ENCODE assay signal across 11 cellular contexts in the genomic region with DNA sequence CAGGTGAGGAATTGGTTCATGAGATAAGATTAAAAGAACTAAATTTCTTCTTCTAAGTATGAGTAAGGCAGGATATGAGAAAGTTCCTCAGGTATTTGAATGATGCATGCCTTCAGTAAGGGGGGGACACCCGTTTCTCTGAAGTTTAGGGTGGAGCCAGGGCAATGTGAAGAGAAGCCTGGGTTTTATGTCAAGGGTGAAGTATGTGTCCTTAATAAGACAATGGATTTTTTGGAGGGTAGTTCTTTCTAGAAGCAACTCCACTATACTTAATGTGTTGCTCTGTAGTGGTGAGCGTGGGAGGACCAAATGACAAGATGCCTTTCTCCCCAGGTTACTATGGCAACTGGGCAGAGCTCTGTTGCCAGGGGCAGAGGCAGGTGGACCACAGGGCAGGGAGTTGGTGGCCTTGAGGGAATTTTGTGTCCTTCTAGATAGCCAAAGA. TPM values are rescaled to one million over a fixed set of nuclear protein-coding genes. Genes with fewer than 3 reads are reported as not detected.
DNase-seq lines count a peak whose midpoint lies in the region; ATAC-seq, FAIRE-seq and TF ChIP-seq lines count a peak whose summit lies in the region.
"Had no signal": no experiment of that assay in that cellular context is flagged by ENCODE, and none has a peak within 500 bp of the region (broad histone marks: within the 10 kb centered on the region; RNA-seq: fewer than 3 reads in every experiment).

No MANE protein-coding gene starts in this region.

- peaks cover 47% of the 10 kb centered on the region for H3K36me3 Mint-ChIP-seq in astrocyte (ENCODE audit: low read depth, unreplicated experiment)

- H4K20me1 ChIP-seq in astrocyte (ENCODE audit: insufficient read depth, low read length), result no peaks in the 10 kb centered on the region

- TF ChIP-seq POLR2A in Peyer's patch (IDR thresholded peaks at IDR 0.05), result no peak

- H3K27ac ChIP-seq in astrocyte (ENCODE audit: low read depth, low read length) (peak overlapping the region; percentile 95), Peyer's patch (no peak overlapping the region)

- no peak overlapping the region for H3K4me3 Mint-ChIP-seq in astrocyte (ENCODE audit: unreplicated experiment)
- H3K4me3 Mint-ChIP-seq: T-cell had no signal

- no peak for ATAC-seq in GM19023 (IDR thresholded peaks at IDR 0.05; ENCODE audit: unreplicated experiment)
- ATAC-seq in HG03354 (IDR thresholded peaks at IDR 0.05; ENCODE audit: poor library complexity, severe bottlenecking, unreplicated experiment), result no peak
- no peak for ATAC-seq in HG03135 (IDR thresholded peaks at IDR 0.05; ENCODE audit: unreplicated experiment)
- ATAC-seq: left colon, T-cell had no signal

- peak overlapping the region; percentile 66 for H3K9ac ChIP-seq in astrocyte (ENCODE audit: low read length)

- peaks cover 35% of the 10 kb centered on the region for H3K4me1 Mint-ChIP-seq in astrocyte (ENCODE audit: low read depth, unreplicated experiment)
- H3K4me1 Mint-ChIP-seq: T-cell had no signal

- H3K27me3 ChIP-seq in astrocyte (ENCODE audit: insufficient read depth, low read length) (no peaks in the 10 kb centered on the region), Peyer's patch (no peaks in the 10 kb centered on the region)

- H3K4me1 ChIP-seq in astrocyte (ENCODE audit: insufficient read depth, low read length) (peaks cover 31% of the 10 kb centered on the region), Peyer's patch (no peaks in the 10 kb centered on the region)

- H3K9me3 ChIP-seq in astrocyte (ENCODE audit: insufficient read depth, low read depth, low read length) (no peaks in the 10 kb centered on the region), Peyer's patch (no peaks in the 10 kb centered on the region)

- peak; percentile 85 for FAIRE-seq in astrocyte (lab: Jason Lieb, UNC)

- DNase-seq in COLO829 (ENCODE audit: low spot score), result peak; percentile 28
- DNase-seq in HK-2 (ENCODE audit: unreplicated experiment), result peak; percentile 65
- peak; percentile 92 for DNase-seq in astrocyte (ENCODE audit: low read depth)
- peak; percentile 66 for DNase-seq in islet precursor cell
- no peak for DNase-seq in Peyer's patch
- DNase-seq: left colon; stimulated activated naive CD4-positive, alpha-beta T cell treated with Interleukin-2 at 50 U/mL for 16 hours; T-cell had no signal

- TF ChIP-seq CTCF in astrocyte (IDR thresholded peaks at IDR 0.05; ENCODE audit: insufficient read depth, low read depth, low read length), result no peak
- TF ChIP-seq CTCF in Peyer's patch (IDR thresholded peaks at IDR 0.05), result no peak

- peaks cover 89% of the 10 kb centered on the region for H3K79me2 ChIP-seq in astrocyte (ENCODE audit: insufficient read depth, low read length)

- no peak overlapping the region for H3K4me3 ChIP-seq in astrocyte (ENCODE audit: insufficient read depth, low read depth, low read length)
- no peak overlapping the region for H3K4me3 ChIP-seq in Peyer's patch

- H3K36me3 ChIP-seq in astrocyte (ENCODE audit: insufficient read depth, low read length) (peaks cover 19% of the 10 kb centered on the region), Peyer's patch (no peaks in the 10 kb centered on the region)

- H3K4me2 ChIP-seq in astrocyte (ENCODE audit: low read length), result peak overlapping the region; percentile 57

- peak overlapping the region; percentile 98 for H3K27ac Mint-ChIP-seq in astrocyte (ENCODE audit: unreplicated experiment)
- H3K27ac Mint-ChIP-seq: T-cell had no signal

- H2AFZ ChIP-seq in astrocyte (ENCODE audit: low read depth, low read length), result no peak overlapping the region

- H3K9me3 Mint-ChIP-seq in astrocyte (ENCODE audit: unreplicated experiment), result peaks cover 12% of the 10 kb centered on the region
- H3K9me3 Mint-ChIP-seq: T-cell had no signal

- no peaks in the 10 kb centered on the region for H3K27me3 Mint-ChIP-seq in astrocyte (ENCODE audit: low read depth, unreplicated experiment)
- H3K27me3 Mint-ChIP-seq: T-cell had no signal

RNA-seq across cellular contexts. Expression of a gene that starts 44.0 kb away (rescaled TPM):
- total RNA-seq in astrocyte (170 and 171 TPM in 2 replicates), Peyer's patch (10 to 100 TPM in 3 of 4 donors, 1 to 10 TPM in 1; 6.0 to 66.0 (median 12.5) TPM)

Comparison
In these comparisons a context has a peak if more than half of its experiments do, and no peak if none do; other contexts are left out.
1. DNase-seq: peak in COLO829 (single experiment), HK-2 (single experiment), astrocyte (single experiment) and islet precursor cell (single experiment); none in Peyer's patch (0 of 3).